8 cellular contexts compared by ENCODE assay signal in the genomic region with DNA sequence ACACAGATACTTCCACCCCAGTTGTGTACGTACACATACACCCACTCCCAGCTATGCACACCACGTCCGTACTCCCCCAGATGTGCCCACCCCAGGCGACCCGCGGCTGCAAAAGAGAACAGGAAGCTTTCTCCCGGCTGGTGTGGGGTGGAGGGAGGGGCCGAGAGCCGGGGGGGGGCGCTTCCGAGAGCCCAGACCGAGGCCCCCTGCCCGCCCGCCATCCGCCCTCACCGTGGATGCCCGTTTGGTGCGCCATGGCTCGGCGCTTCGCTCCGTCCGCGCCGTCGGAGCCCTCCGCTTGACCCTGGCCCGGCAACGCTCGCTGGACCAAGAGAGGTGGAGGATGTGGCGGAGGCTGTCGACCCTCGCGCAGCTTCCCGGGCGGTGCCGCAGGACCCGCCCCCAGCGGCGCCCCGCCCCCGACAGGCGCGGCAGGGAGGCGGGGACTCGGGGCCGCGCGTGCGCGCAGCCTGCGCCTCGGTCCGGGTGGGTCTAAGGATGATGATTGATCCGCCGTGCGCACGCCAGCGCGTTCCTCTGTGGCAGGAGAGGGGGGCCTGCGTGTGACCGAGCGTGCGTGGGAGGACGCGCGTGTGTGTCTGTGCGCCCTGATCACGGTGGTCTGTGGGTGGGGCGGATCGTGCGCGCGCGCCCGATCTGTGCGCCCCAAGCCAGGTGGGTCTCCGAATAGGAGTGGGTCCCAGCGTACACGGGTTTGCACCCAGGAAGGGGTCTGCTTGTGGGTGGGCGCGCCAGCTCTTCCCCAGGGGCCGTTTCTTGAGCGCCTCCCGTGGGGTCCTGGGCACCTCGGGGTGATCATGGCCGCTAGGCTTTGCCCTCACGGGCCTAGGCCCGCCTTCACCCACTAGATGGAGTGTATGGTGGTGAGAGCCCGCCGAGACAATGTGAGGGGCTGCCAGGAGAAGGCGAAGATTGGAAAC. TPM values are rescaled to one million over a fixed set of nuclear protein-coding genes. Genes with fewer than 3 reads are reported as not detected.
DNase-seq lines count a peak whose midpoint lies in the region; ATAC-seq and TF ChIP-seq lines count a peak whose summit lies in the region.

A gene (minus strand): TSS at position 398 of the 941 bp plus-strand sequence. CDS start 142 bp downstream, at position 256.

- no peaks in the 10 kb centered on the region for H3F3A ChIP-seq in SU-DHL-6 (ENCODE audit: insufficient read depth)

- peak within 1 kb of the TSS; percentile 46 for H2BK12ac ChIP-seq in trophoblast cell (ENCODE audit: low read length)

- peaks cover 19% of the 10 kb centered on the region for H3K36me3 Mint-ChIP-seq in activated naive CD8-positive, alpha-beta T cell treated with anti-CD3 and anti-CD28 coated beads, Interleukin-2, amount 10 ng/mL, durations not matched to agents 7 days and 5 days

- H3K4ac ChIP-seq in trophoblast cell (ENCODE audit: low read depth, low read length) = peak within 1 kb of the TSS; percentile 90

- H3K79me2 ChIP-seq in SU-DHL-6 (ENCODE audit: insufficient read depth, low read length) (peaks cover 23% of the 10 kb centered on the region; the same call in 1 of the 2 replicates), trophoblast cell (ENCODE audit: control insufficient read depth, insufficient read depth, low read length, poor library complexity) (peaks cover 7% of the 10 kb centered on the region)

- in situ Hi-C loops in G401 (cut with HindIII; ENCODE audit: low sequenced_read_pairs) = no loop called here

- peak within 1 kb of the TSS; percentile 95 for H4K91ac ChIP-seq in trophoblast cell (ENCODE audit: low read depth, low read length)

- H3K18ac ChIP-seq in trophoblast cell (ENCODE audit: low read length) = peak within 1 kb of the TSS; percentile 92

- peak; percentile 70 for ATAC-seq in GM21576 (IDR thresholded peaks at IDR 0.05; ENCODE audit: unreplicated experiment)
- ATAC-seq in activated naive CD8-positive, alpha-beta T cell treated with anti-CD3 and anti-CD28 coated beads, Interleukin-2, amount 10 ng/mL, durations not matched to agents 7 days and 5 days (ENCODE audit: low read depth) = peak; percentile 72
- peak; percentile 87 for ATAC-seq in Right ventricle myocardium superior (ENCODE audit: poor library complexity)

- H3K9ac ChIP-seq in SU-DHL-6 (ENCODE audit: low read length) = peak within 1 kb of the TSS; percentile 89
- H3K9ac ChIP-seq in trophoblast cell (ENCODE audit: low read length) = peak within 1 kb of the TSS; percentile 89

- H4K8ac ChIP-seq in trophoblast cell (ENCODE audit: low read depth, low read length) = peak within 1 kb of the TSS; percentile 93

- H3K14ac ChIP-seq in trophoblast cell (ENCODE audit: low read length) = peak within 1 kb of the TSS; percentile 99

- no peaks in the 10 kb centered on the region for H3K9me2 ChIP-seq in SU-DHL-6 (replicated peaks; ENCODE audit: insufficient read depth, low read length)

- no peaks in the 10 kb centered on the region for H3K36me3 ChIP-seq in SU-DHL-6 (ENCODE audit: low read length)
- peaks cover 12 to 13% of the 10 kb centered on the region in 2 experiments for H3K36me3 ChIP-seq in trophoblast cell (ENCODE audit: control insufficient read depth in 1 of 2, insufficient read depth in 2 of 2, low read length in 2 of 2)
- H3K36me3 ChIP-seq in tibial nerve = peaks cover 0 to 13% (median 0%) of the 10 kb centered on the region in 3 donors

- H3K4me3 Mint-ChIP-seq in activated naive CD8-positive, alpha-beta T cell treated with anti-CD3 and anti-CD28 coated beads, Interleukin-2, amount 10 ng/mL, durations not matched to agents 7 days and 5 days = peak within 1 kb of the TSS; percentile 99

- peak within 1 kb of the TSS; percentile 58 for H3K4me2 ChIP-seq in SU-DHL-6 (ENCODE audit: low read depth, low read length, poor library complexity, severe bottlenecking)
- peak within 1 kb of the TSS; percentile 94 for H3K4me2 ChIP-seq in trophoblast cell (ENCODE audit: low read length)

- H4K20me1 ChIP-seq in SU-DHL-6 (ENCODE audit: low read depth, low read length) = no peaks in the 10 kb centered on the region

- POLR2A ChIA-PET in activated naive CD8-positive, alpha-beta T cell treated with anti-CD3 and anti-CD28 coated beads, Interleukin-2, amount 10 ng/mL, durations not matched to agents 7 days and 5 days (lab: Charles Lee) = interaction anchor here (0.6 to 30.7 kb wide), 7 partner anchors 13 to 128 kb away, joined by 3 to 1053 read pairs (median 4); a partner anchor contains a TSS

- H2BK120ac ChIP-seq in trophoblast cell (ENCODE audit: insufficient read depth, low read length, poor library complexity) = peak within 1 kb of the TSS; percentile 84

- peak within 1 kb of the TSS; percentile 78 for H2BK5ac ChIP-seq in trophoblast cell (ENCODE audit: low read depth, low read length, poor library complexity)

- H3K79me1 ChIP-seq in trophoblast cell (ENCODE audit: low read length) = peaks cover 12% of the 10 kb centered on the region

- peaks cover 16 to 24% of the 10 kb centered on the region in 2 experiments for H3K4me1 ChIP-seq in trophoblast cell (ENCODE audit: control insufficient read depth in 1 of 2, insufficient read depth in 2 of 2, low read length in 2 of 2)
- H3K4me1 ChIP-seq in tibial nerve = peaks cover 0 to 63% (median 39%) of the 10 kb centered on the region in 4 donors

- TF ChIP-seq POLR2A in tibial nerve (IDR thresholded peaks at IDR 0.05) = peak; percentile 57 to 74

- intact Hi-C loops in Right ventricle myocardium superior (cut with DNase I) = loop anchor here (5.0 kb wide), 1 partner anchor 38 kb away; a partner anchor contains a TSS

- H3K4me1 Mint-ChIP-seq in activated naive CD8-positive, alpha-beta T cell treated with anti-CD3 and anti-CD28 coated beads, Interleukin-2, amount 10 ng/mL, durations not matched to agents 7 days and 5 days = peaks cover 57% of the 10 kb centered on the region

- no peaks in the 10 kb centered on the region for H3K9me3 Mint-ChIP-seq in activated naive CD8-positive, alpha-beta T cell treated with anti-CD3 and anti-CD28 coated beads, Interleukin-2, amount 10 ng/mL, durations not matched to agents 7 days and 5 days

- no peak within 1 kb of the TSS for H3K23ac ChIP-seq in trophoblast cell (ENCODE audit: low read length)

- WGBS in trophoblast cell (ENCODE audit: extremely low coverage, insufficient coverage, insufficient read length) = no CpG with 5 or more reads among the region's 92 CpGs
- 0% methylated on average over 26 to 75 of the region's 92 CpGs for WGBS in tibial nerve, 2 donors

- H3K27ac ChIP-seq in SU-DHL-6 (ENCODE audit: low read depth, low read length) (peak within 1 kb of the TSS; percentile 51), trophoblast cell (ENCODE audit: low read depth, low read length) (peak within 1 kb of the TSS; percentile 16), tibial nerve (peak within 1 kb of the TSS; percentile 80 to 98 (median 91))

- peak in 1 of 2 donors; percentile 89 for TF ChIP-seq EP300 in tibial nerve (IDR thresholded peaks at IDR 0.05)

- H4K12ac ChIP-seq in trophoblast cell (ENCODE audit: low read depth, low read length) = peak within 1 kb of the TSS; percentile 94

- peak within 1 kb of the TSS; percentile 96 for H3K27ac Mint-ChIP-seq in activated naive CD8-positive, alpha-beta T cell treated with anti-CD3 and anti-CD28 coated beads, Interleukin-2, amount 10 ng/mL, durations not matched to agents 7 days and 5 days

- H3K27me3 Mint-ChIP-seq in activated naive CD8-positive, alpha-beta T cell treated with anti-CD3 and anti-CD28 coated beads, Interleukin-2, amount 10 ng/mL, durations not matched to agents 7 days and 5 days = no peaks in the 10 kb centered on the region

- H2AFZ ChIP-seq in SU-DHL-6 (ENCODE audit: low read depth, low read length, severe bottlenecking) = peak within 1 kb of the TSS; percentile 95
- H2AFZ ChIP-seq in trophoblast cell (ENCODE audit: insufficient read depth, low read length, poor library complexity) = peak within 1 kb of the TSS; percentile 99

- DNase-seq in G401 (ENCODE audit: low spot score) (peak; percentile 77), KG1 (lab: John Stamatoyannopoulos, UW) (peak; percentile 51), Right ventricle myocardium superior (peak; percentile 90), trophoblast cell (peak; percentile 60 to 83), tibial nerve (ENCODE audit: low spot score in 2 of 2) (peak; percentile 51 to 54)
- DNase-seq in activated naive CD8-positive, alpha-beta T cell treated with anti-CD3 and anti-CD28 coated beads, Interleukin-2, amount 10 ng/mL, durations not matched to agents 7 days and 5 days = peak; percentile 98

- no peaks in the 10 kb centered on the region for H3K27me3 ChIP-seq in SU-DHL-6 (ENCODE audit: low read length)
- H3K27me3 ChIP-seq in trophoblast cell (ENCODE audit: insufficient read depth, low read length) = no peaks in the 10 kb centered on the region
- no peaks in the 10 kb centered on the region for H3K27me3 ChIP-seq in tibial nerve

- peak within 1 kb of the TSS; percentile 95 for H2AK5ac ChIP-seq in trophoblast cell (ENCODE audit: low read length)

- peak within 1 kb of the TSS; percentile 73 for H3K4me3 ChIP-seq in SU-DHL-6 (ENCODE audit: insufficient read depth, low read length, poor library complexity, severe bottlenecking)
- peak within 1 kb of the TSS; percentile 97 for H3K4me3 ChIP-seq in trophoblast cell (ENCODE audit: low read depth, low read length)
- H3K4me3 ChIP-seq in tibial nerve = peak within 1 kb of the TSS; percentile 64 to 95 (median 81)

- H3K9me3 ChIP-seq in SU-DHL-6 (ENCODE audit: insufficient read depth, low read length) = no peaks in the 10 kb centered on the region
- peaks cover 6% of the 10 kb centered on the region for H3K9me3 ChIP-seq in trophoblast cell (ENCODE audit: insufficient read depth, low read depth, low read length)
- no peaks in the 10 kb centered on the region for H3K9me3 ChIP-seq in tibial nerve

- TF ChIP-seq CTCF in SU-DHL-6 (IDR thresholded peaks at IDR 0.05; ENCODE audit: insufficient read depth, low read length, poor library complexity, severe bottlenecking) (peak; percentile 53), tibial nerve (IDR thresholded peaks at IDR 0.05) (peak; percentile 19 to 68 (median 52))

RNA-seq across cellular contexts. Expression of the gene that starts here (rescaled TPM):
- 237 and 258 TPM in 2 replicates for total RNA-seq in G401 (2014; rRNA removed; shearing (Covaris generic))
- total RNA-seq in activated naive CD8-positive, alpha-beta T cell treated with anti-CD3 and anti-CD28 coated beads, Interleukin-2, amount 10 ng/mL, durations not matched to agents 7 days and 5 days = 100 to 1,000 TPM; 118 to 122 TPM
- total RNA-seq in Right ventricle myocardium superior (131 TPM), tibial nerve (10 to 100 TPM; 59.2 to 72.9 (median 60.4) TPM)
- 39.5 and 39.9 TPM in 2 replicates for polyA plus RNA-seq in trophoblast cell (2013)

Comparison
In these comparisons a context has a peak if more than half of its experiments do, and no peak if none do; other contexts are left out.
1. Peak in every context shown above with its lines: DNase-seq, ATAC-seq, H3K4me3 ChIP-seq and H3K27ac ChIP-seq.
2. H3K27ac ChIP-seq: peak in every context shown above with its lines; median percentile 91 in tibial nerve; 51 in SU-DHL-6; 16 in trophoblast cell.